Comparison of ENCODE assay signal across 20 cellular contexts in genomic region chr17:6463616-6464445, GRCh38. TPM values are rescaled to one million over a fixed set of nuclear protein-coding genes. Genes with fewer than 3 reads are reported as not detected.
DNase-seq lines count a peak whose midpoint lies in the region; ATAC-seq, FAIRE-seq and TF ChIP-seq lines count a peak whose summit lies in the region.
"Had no signal": no experiment of that assay in that cellular context is flagged by ENCODE, and none has a peak within 500 bp of the region (broad histone marks: within the 10 kb centered on the region; RNA-seq: fewer than 3 reads in every experiment).

No MANE protein-coding gene starts in this region.

- peaks cover 6 to 22% of the 10 kb centered on the region in 2 donors for H3K27me3 Mint-ChIP-seq in natural killer cell treated with Interleukin-12 subunit alpha and Interleukin-12 subunit beta and Interleukin-15 and Interleukin-18, amount 100 ng/mL, for 72 hours
- H3K27me3 Mint-ChIP-seq in natural killer cell (ENCODE audit: low read depth in 2 of 2), result peaks cover 6 to 7% of the 10 kb centered on the region in 2 donors

- no peaks in the 10 kb centered on the region for H3K79me2 ChIP-seq in mammary epithelial cell (ENCODE audit: insufficient read depth, low read length)

- no peaks in the 10 kb centered on the region for H3K4me1 ChIP-seq in kidney (ENCODE audit: control insufficient read depth in 1 of 2, insufficient read depth in 1 of 2, low read depth in 1 of 2, low read length in 2 of 2)
- no peaks in the 10 kb centered on the region for H3K4me1 ChIP-seq in mucosa of descending colon (ENCODE audit: low read depth)
- H3K4me1 ChIP-seq in spleen, result peaks cover 0 to 55% (median 20%) of the 10 kb centered on the region in 6 donors
- H3K4me1 ChIP-seq in mammary epithelial cell (ENCODE audit: insufficient read depth, low read length), result no peaks in the 10 kb centered on the region

- no peaks in the 10 kb centered on the region for H3K9me3 Mint-ChIP-seq in natural killer cell treated with Interleukin-12 subunit alpha and Interleukin-12 subunit beta and Interleukin-15 and Interleukin-18, amount 100 ng/mL, for 72 hours
- H3K9me3 Mint-ChIP-seq in natural killer cell, result no peaks in the 10 kb centered on the region
- H3K9me3 Mint-ChIP-seq: CD8-positive, alpha-beta T cell had no signal

- no peak overlapping the region for H2AFZ ChIP-seq in mammary epithelial cell (ENCODE audit: low read depth, low read length)

- FAIRE-seq in kidney (lab: Jason Lieb, UNC), result no peak
- FAIRE-seq: D721Med had no signal

- no peak overlapping the region for H3K4me3 Mint-ChIP-seq in natural killer cell treated with Interleukin-12 subunit alpha and Interleukin-12 subunit beta and Interleukin-15 and Interleukin-18, amount 100 ng/mL, for 72 hours
- H3K4me3 Mint-ChIP-seq in natural killer cell, result no peak overlapping the region
- H3K4me3 Mint-ChIP-seq: CD8-positive, alpha-beta T cell had no signal

- H3K27me3 ChIP-seq in spleen (replicated peaks in 1 of 7), result no peaks in the 10 kb centered on the region
- H3K27me3 ChIP-seq in mammary epithelial cell (ENCODE audit: insufficient read depth, low read length), result no peaks in the 10 kb centered on the region

- 82 to 89% (median 84%) methylated on average over 20 to 24 of the region's 24 CpGs for WGBS in spleen, 5 donors
- 89% methylated on average over 24 of the region's 24 CpGs for WGBS in mammary epithelial cell (ENCODE audit: low coverage, missing lambda C conversion rate)

- CTCF ChIA-PET in mammary epithelial cell (lab: Charles Lee; ENCODE audit: low non-redundant PET), result no interaction called here

- H3K4me2 ChIP-seq in mammary epithelial cell (ENCODE audit: insufficient read depth, low read depth, low read length), result no peak overlapping the region

- TF ChIP-seq POLR2A in spleen (IDR thresholded peaks at IDR 0.05), result no peak

- H3K27ac ChIP-seq in kidney (ENCODE audit: low read depth in 2 of 2, low read length in 2 of 2) (no peak overlapping the region), spleen (peak overlapping the region in 3 of 8 donors; percentile 14 to 53 (median 16)), mammary epithelial cell (ENCODE audit: insufficient read depth, low read depth, low read length) (no peak overlapping the region)
- H3K27ac ChIP-seq: C4-2B had no signal

- H3K4me1 Mint-ChIP-seq in natural killer cell treated with Interleukin-12 subunit alpha and Interleukin-12 subunit beta and Interleukin-15 and Interleukin-18, amount 100 ng/mL, for 72 hours (ENCODE audit: low read depth in 2 of 2), result peaks cover 0 to 5% of the 10 kb centered on the region in 2 donors
- H3K4me1 Mint-ChIP-seq in natural killer cell, result no peaks in the 10 kb centered on the region

- no peak overlapping the region for H3K9ac ChIP-seq in kidney (ENCODE audit: low read length in 2 of 2)
- no peak overlapping the region for H3K9ac ChIP-seq in mammary epithelial cell (ENCODE audit: insufficient read depth, low read length)

- DNase-seq in natural killer cell treated with Interleukin-12 subunit alpha and Interleukin-12 subunit beta and Interleukin-15 and Interleukin-18, amount 100 ng/mL, for 72 hours (ENCODE audit: low spot score), result peak; percentile 34
- DNase-seq in natural killer cell (no peak), kidney (peak; percentile 68), mucosa of descending colon (peak in 2 of 3 donors; percentile 14 to 34), spleen (peak; percentile 63), NCI-H1105 treated with DMSO at 0.1 percent for 48 hours (lab: John Stamatoyannopoulos, UW) (no peak), mammary epithelial cell (no peak), KBM-7 (no peak)
- DNase-seq: ACHN; CD8-positive, alpha-beta T cell; COR-L47; DMS153; DND-41; GF-D8; IMR-90 had no signal

- no peaks in the 10 kb centered on the region for H4K20me1 ChIP-seq in mammary epithelial cell (ENCODE audit: insufficient read depth, low read length)

- dilution Hi-C loops in mammary epithelial cell (cut with HindIII; ENCODE audit: low sequenced_read_pairs), result no loop called here

- H3K9me3 ChIP-seq in kidney (ENCODE audit: control insufficient read depth in 1 of 2, low read length in 2 of 2) (no peaks in the 10 kb centered on the region), mucosa of descending colon (no peaks in the 10 kb centered on the region), spleen (no peaks in the 10 kb centered on the region), mammary epithelial cell (replicated peaks; ENCODE audit: insufficient read depth, low read length) (no peaks in the 10 kb centered on the region)

- H3K36me3 Mint-ChIP-seq in natural killer cell treated with Interleukin-12 subunit alpha and Interleukin-12 subunit beta and Interleukin-15 and Interleukin-18, amount 100 ng/mL, for 72 hours, result no peaks in the 10 kb centered on the region
- H3K36me3 Mint-ChIP-seq in natural killer cell, result no peaks in the 10 kb centered on the region
- H3K36me3 Mint-ChIP-seq: CD8-positive, alpha-beta T cell had no signal

- no TSS peak for BruUV-seq in mammary epithelial cell (replicated peaks; lab: Mats Ljungman, UMichigan)

- no peak for ATAC-seq in natural killer cell treated with Interleukin-12 subunit alpha and Interleukin-12 subunit beta and Interleukin-15 and Interleukin-18, amount 100 ng/mL, for 72 hours
- ATAC-seq in natural killer cell (no peak), mucosa of descending colon (no peak)
- ATAC-seq: CD8-positive, alpha-beta T cell; HCT116 had no signal

- TF ChIP-seq CTCF in natural killer cell (IDR thresholded peaks at IDR 0.05) (no peak), kidney (IDR thresholded peaks at IDR 0.05; ENCODE audit: borderline replicate concordance, extremely low read depth, insufficient read depth) (no peak), mucosa of descending colon (IDR thresholded peaks at IDR 0.05) (no peak), spleen (IDR thresholded peaks at IDR 0.05 in 8 of 11, conservative IDR thresholded peaks at IDR 0.05 in 3 of 11) (no peak), mammary epithelial cell (conservative IDR thresholded peaks at IDR 0.05 in 1 of 2, IDR thresholded peaks at IDR 0.05 in 1 of 2; ENCODE audit: extremely low read depth in 1 of 2, insufficient read depth in 1 of 2, low read depth in 1 of 2, low read length in 2 of 2) (no peak)

- H3K4me3 ChIP-seq in kidney (ENCODE audit: low read length in 2 of 2), result no peak overlapping the region
- no peak overlapping the region for H3K4me3 ChIP-seq in mucosa of descending colon
- H3K4me3 ChIP-seq in spleen, result no peak overlapping the region
- no peak overlapping the region for H3K4me3 ChIP-seq in mammary epithelial cell (replicated peaks in 1 of 3; ENCODE audit: insufficient read depth in 1 of 3, low read depth in 2 of 3, low read length in 3 of 3)

- H3K36me3 ChIP-seq in kidney (ENCODE audit: control insufficient read depth in 1 of 2, insufficient read depth in 2 of 2, low read length in 2 of 2) (peaks cover 0 to 4% of the 10 kb centered on the region in 2 donors), mucosa of descending colon (ENCODE audit: low read depth) (no peaks in the 10 kb centered on the region), spleen (peaks cover 0 to 92% (median 21%) of the 10 kb centered on the region in 6 donors), mammary epithelial cell (ENCODE audit: insufficient read depth, low read length) (no peaks in the 10 kb centered on the region)

- in situ Hi-C loops in mammary epithelial cell (cut with MboI; ENCODE audit: low sequenced_read_pairs in 2 of 2), result loop anchor here in 1 of 2 donors (25.0 kb wide), 1 partner anchor 548 kb away; the partner anchor contains the start of genes BCL6B and RNASEK
- in situ Hi-C loops in KBM-7 (cut with MboI; ENCODE audit: low pct_unique_long_range_greater_than_20kb, low sequenced_read_pairs), result loop anchor here (25.0 kb wide), 1 partner anchor 173 kb away; the partner anchor contains the start of genes KIAA0753 and TXNDC17

- H3K27ac Mint-ChIP-seq in natural killer cell treated with Interleukin-12 subunit alpha and Interleukin-12 subunit beta and Interleukin-15 and Interleukin-18, amount 100 ng/mL, for 72 hours, result no peak overlapping the region
- H3K27ac Mint-ChIP-seq in natural killer cell, result no peak overlapping the region
- H3K27ac Mint-ChIP-seq: CD8-positive, alpha-beta T cell had no signal

- intact Hi-C loops in natural killer cell (cut with micrococcal nuclease) (no loop called here), kidney (cut with DNase I) (no loop called here), mucosa of descending colon (cut with DNase I, micrococcal nuclease) (no loop called here), spleen (cut with DNase I; ENCODE audit: low total_unique reads) (no loop called here), mammary epithelial cell (cut with micrococcal nuclease) (no loop called here)

RNA-seq across cellular contexts. Expression of gene PIMREG, which starts 19.6 kb away (rescaled TPM):
- 1 to 10 TPM; 3.9 to 9.2 TPM for total RNA-seq in natural killer cell treated with Interleukin-12 subunit alpha and Interleukin-12 subunit beta and Interleukin-15 and Interleukin-18, amount 100 ng/mL, for 72 hours
- 1 to 10 TPM in 1 of 3 donors, under 1 TPM in 2; 0.73 to 1.4 (median 0.78) TPM for total RNA-seq in natural killer cell
- total RNA-seq in kidney, result 1.7 TPM
- polyA plus RNA-seq in kidney (ENCODE audit: insufficient read depth, low read depth, low replicate concordance), result not detected
- total RNA-seq in mucosa of descending colon, result 10 to 100 TPM in 1 of 3 donors, 1 to 10 TPM in 1, under 1 TPM in 1; 0.95 to 13.0 (median 3.2) TPM
- total RNA-seq in spleen, result 10 to 100 TPM in 1 of 7 donors, 1 to 10 TPM in 6; 1.8 to 11.6 (median 3.9) TPM
- 1 to 10 TPM; 1.3 to 4.0 (median 1.6) TPM for polyA plus RNA-seq in spleen
- total RNA-seq in mammary epithelial cell, result 10 to 100 TPM in 1 of 2 donors, under 1 TPM in 1; 0.83 to 18.4 TPM
- polyA plus RNA-seq in mammary epithelial cell, result 18.2 TPM
- 7.8 TPM for polyA minus RNA-seq in mammary epithelial cell
- total RNA-seq: CD8-positive, alpha-beta T cell had no signal

RNA-seq across cellular contexts. Expression of gene AIPL1, which starts 28.9 kb away (rescaled TPM):
- not detected for total RNA-seq in natural killer cell treated with Interleukin-12 subunit alpha and Interleukin-12 subunit beta and Interleukin-15 and Interleukin-18, amount 100 ng/mL, for 72 hours
- total RNA-seq in natural killer cell (not detected), kidney (not detected), mucosa of descending colon (not detected), spleen (under 1 TPM in 4 of 7 donors, not detected in 3; 0.17 to 0.34 (median 0.29) TPM), mammary epithelial cell (not detected)
- polyA plus RNA-seq in kidney (ENCODE audit: insufficient read depth, low read depth, low replicate concordance) (not detected), spleen (under 1 TPM in 2 of 3 donors, not detected in 1; 0.10 to 0.24 TPM), mammary epithelial cell (not detected)
- not detected for polyA minus RNA-seq in mammary epithelial cell
- total RNA-seq: A172; CD8-positive, alpha-beta T cell; H4; IMR-90 had no signal
- polyA plus RNA-seq: IMR-90 had no signal

Comparison
In these comparisons a context has a peak if more than half of its experiments do, and no peak if none do; other contexts are left out.
1. DNase-seq: peak in natural killer cell treated with Interleukin-12 subunit alpha and Interleukin-12 subunit beta and Interleukin-15 and Interleukin-18, amount 100 ng/mL, for 72 hours (single experiment), kidney (single experiment), mucosa of descending colon (2 of 3) and spleen (single experiment); none in natural killer cell (single experiment), NCI-H1105 treated with DMSO at 0.1 percent for 48 hours (single experiment), mammary epithelial cell (single experiment) and KBM-7 (single experiment).